ENCODE assay signal across 1 cellular context in genomic region chr6:31407699-31408098, GRCh38.
A peak's percentile ranks its signal among the peaks of the same experiment; 100 is the strongest.
TF ChIP-seq lines count a peak whose summit lies in the region.

No MANE protein-coding gene starts in this region.

TF ChIP-seq in K562, 482 proteins besides CTCF, POLR2A, EP300 and RAD21:
- TF ChIP-seq NEUROD1 (IDR thresholded peaks at IDR 0.05; ENCODE audit: borderline replicate concordance, low read depth, low read length, partially characterized antibody) (no peak), CAMTA2 (CRISPR knock-in tag; conservative IDR thresholded peaks at IDR 0.05) (no peak), KLF10 (CRISPR knock-in tag; IDR thresholded peaks at IDR 0.05) (no peak), SMARCB1 (IDR thresholded peaks at IDR 0.05; ENCODE audit: insufficient read length, low read depth) (no peak), ZBTB40 (IDR thresholded peaks at IDR 0.05) (peak; percentile 70), ZBTB40 (CRISPR knock-in tag; IDR thresholded peaks at IDR 0.05) (no peak), ZFX (CRISPR knock-in tag; IDR thresholded peaks at IDR 0.05) (no peak), PTTG1 (tag; IDR thresholded peaks at IDR 0.05; ENCODE audit: low read depth) (no peak), ZFP36 (IDR thresholded peaks at IDR 0.05; ENCODE audit: low read depth, low read length, partially characterized antibody) (no peak), FOSL1 (tag; conservative IDR thresholded peaks at IDR 0.05) (peak; percentile 96), ZNF79 (CRISPR knock-in tag; IDR thresholded peaks at IDR 0.05; ENCODE audit: low read depth) (no peak), CEBPB (tag; IDR thresholded peaks at IDR 0.05) (peak; percentile 91), FOXK2 (conservative IDR thresholded peaks at IDR 0.05 in 1 of 2, IDR thresholded peaks at IDR 0.05 in 1 of 2; ENCODE audit: low read depth in 2 of 2) (peak in 1 of 2 experiments; percentile 33; a peak in 1 of 4 replicates), SMARCC2 (IDR thresholded peaks at IDR 0.05; ENCODE audit: low read depth) (0 out of 2 replicates have a peak, but pooled peaks have one; percentile 26), TOE1 (IDR thresholded peaks at IDR 0.05; ENCODE audit: borderline replicate concordance) (no peak), TOE1 (CRISPR knock-in tag; IDR thresholded peaks at IDR 0.05; ENCODE audit: borderline replicate concordance, low read depth) (no peak), CEBPG (CRISPR knock-in tag; IDR thresholded peaks at IDR 0.05) (no peak), CEBPG (tag; conservative IDR thresholded peaks at IDR 0.05 in 1 of 2, IDR thresholded peaks at IDR 0.05 in 1 of 2) (peak; percentile 81 to 85), SMARCE1 (IDR thresholded peaks at IDR 0.05) (peak; percentile 89; the same call in 1 of the 2 replicates), KDM1A (IDR thresholded peaks at IDR 0.05) (peak in 1 of 2 experiments; percentile 39; a peak in 2 of 4 replicates), ATF3 (IDR thresholded peaks at IDR 0.05) (peak; percentile 72), ATF3 (CRISPR knock-in tag; conservative IDR thresholded peaks at IDR 0.05) (no peak), ARID1B (IDR thresholded peaks at IDR 0.05) (peak; percentile 59), DPF2 (IDR thresholded peaks at IDR 0.05) (0 out of 2 replicates have a peak, but pooled peaks have one; percentile 43), FOXA3 (CRISPR knock-in tag; conservative IDR thresholded peaks at IDR 0.05 in 1 of 2, IDR thresholded peaks at IDR 0.05 in 1 of 2) (no peak), JUND (IDR thresholded peaks at IDR 0.05; ENCODE audit: borderline replicate concordance, low read depth, low read length) (peak; percentile 66; the same call in 1 of the 2 replicates), JUND (tag; IDR thresholded peaks at IDR 0.05; ENCODE audit: borderline replicate concordance, low read depth, low read length) (peak; percentile 43; the same call in 1 of the 3 replicates), TBP (optimal IDR thresholded peaks at IDR 0.05; ENCODE audit: low read depth, low read length) (no peak), DEAF1 (CRISPR knock-in tag; IDR thresholded peaks at IDR 0.05) (0 out of 2 replicates have a peak, but pooled peaks have one; percentile 5), JUNB (CRISPR knock-in tag; conservative IDR thresholded peaks at IDR 0.05) (0 out of 2 replicates have a peak, but pooled peaks have one; percentile 5), SMARCA4 (IDR thresholded peaks at IDR 0.05) (peak; percentile 70; the same call in 1 of the 2 replicates)
- TF ChIP-seq, protein P1, sequence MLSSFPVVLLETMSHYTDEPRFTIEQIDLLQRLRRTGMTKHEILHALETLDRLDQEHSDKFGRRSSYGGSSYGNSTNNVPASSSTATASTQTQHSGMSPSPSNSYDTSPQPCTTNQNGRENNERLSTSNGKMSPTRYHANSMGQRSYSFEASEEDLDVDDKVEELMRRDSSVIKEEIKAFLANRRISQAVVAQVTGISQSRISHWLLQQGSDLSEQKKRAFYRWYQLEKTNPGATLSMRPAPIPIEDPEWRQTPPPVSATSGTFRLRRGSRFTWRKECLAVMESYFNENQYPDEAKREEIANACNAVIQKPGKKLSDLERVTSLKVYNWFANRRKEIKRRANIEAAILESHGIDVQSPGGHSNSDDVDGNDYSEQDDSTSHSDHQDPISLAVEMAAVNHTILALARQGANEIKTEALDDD (IDR thresholded peaks at IDR 0.05), result peak; percentile 61
